18 cellular contexts compared by ENCODE assay signal in the genomic region with DNA sequence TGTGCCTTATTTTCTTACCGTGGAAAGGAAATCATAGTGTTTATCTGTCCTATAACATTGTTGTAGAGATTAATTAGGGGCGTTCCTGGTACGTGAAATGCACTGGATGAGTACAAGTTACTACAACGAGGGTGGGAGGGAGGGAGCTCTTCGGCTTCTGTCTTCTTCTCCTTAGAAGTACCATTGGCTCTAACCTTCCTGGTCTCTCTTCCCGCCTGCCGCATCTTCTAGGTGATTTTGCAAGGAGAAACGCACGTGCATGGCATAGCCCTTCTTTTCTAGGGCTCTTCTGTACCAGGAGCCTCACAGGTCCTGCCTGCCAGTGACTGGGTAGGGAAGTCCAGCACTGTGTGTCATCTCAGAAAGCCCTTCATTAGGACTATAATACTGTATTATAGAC. TPM values are rescaled to one million over a fixed set of nuclear protein-coding genes. Genes with fewer than 3 reads are reported as not detected.
DNase-seq lines count a peak whose midpoint lies in the region; ATAC-seq and TF ChIP-seq lines count a peak whose summit lies in the region.
"Had no signal": no experiment of that assay in that cellular context is flagged by ENCODE, and none has a peak within 500 bp of the region (broad histone marks: within the 10 kb centered on the region; RNA-seq: fewer than 3 reads in every experiment).

No MANE protein-coding gene starts in this region.

- peaks cover 9% of the 10 kb centered on the region for H3K36me3 Mint-ChIP-seq in T-helper 17 cell (ENCODE audit: low read depth)

- H3K9me3 ChIP-seq in T-helper 17 cell (ENCODE audit: control insufficient read depth, low read length, poor library complexity, severe bottlenecking) (no peaks in the 10 kb centered on the region), neutrophil (no peaks in the 10 kb centered on the region)
- H3K9me3 ChIP-seq: HAP-1 had no signal

- DNase-seq in activated effector memory CD4-positive, alpha-beta T cell treated with anti-CD3 and anti-CD28 coated beads, Interleukin-2, amount 50 U/mL, for 16 hours: peak; percentile 38
- DNase-seq in activated effector memory CD4-positive, alpha-beta T cell treated with Interleukin-2 at 50 U/mL for 16 hours: no peak
- DNase-seq in T-helper 17 cell (no peak), DMS79 treated with DMSO at 0.1 percent for 48 hours (lab: John Stamatoyannopoulos, UW) (no peak), SHP77 (lab: John Stamatoyannopoulos, UW) (no peak)
- DNase-seq: Calu3; CD4-positive, alpha-beta T cell; COR-L47; DMS53; DND-41; GOT3; HFFc6 had no signal

- H3K4me3 Mint-ChIP-seq in T-helper 17 cell: no peak overlapping the region
- H3K4me3 Mint-ChIP-seq: B cell; CD14-positive monocyte; CD4-positive, alpha-beta T cell; HFFc6 had no signal

- H3K36me3 ChIP-seq in neutrophil: peaks cover 50% of the 10 kb centered on the region

- peak overlapping the region; percentile 59 for H3K27ac Mint-ChIP-seq in T-helper 17 cell
- H3K27ac Mint-ChIP-seq: B cell; CD4-positive, alpha-beta T cell had no signal

- H3K4me1 Mint-ChIP-seq in T-helper 17 cell: peaks cover 21% of the 10 kb centered on the region

- peaks cover 10% of the 10 kb centered on the region for H3K27me3 Mint-ChIP-seq in T-helper 17 cell
- H3K27me3 Mint-ChIP-seq: B cell had no signal

- TF ChIP-seq CTCF in neutrophil (IDR thresholded peaks at IDR 0.05): no peak

- H3K4me3 ChIP-seq in neutrophil (ENCODE audit: low read depth in 1 of 2, low read length in 1 of 2): no peak overlapping the region
- H3K4me3 ChIP-seq: BLaER1 treated with 17β-estradiol and CSF1 and Interleukin-3, amounts not matched to agents 10 nM and 100 nM; HAP-1 had no signal

- no peaks in the 10 kb centered on the region for H3K27me3 ChIP-seq in neutrophil
- H3K27me3 ChIP-seq: BLaER1 treated with 17β-estradiol and CSF1 and Interleukin-3, amounts not matched to agents 10 nM and 100 nM had no signal

- peaks cover 88 to 94% of the 10 kb centered on the region in 2 experiments for H3K4me1 ChIP-seq in neutrophil (ENCODE audit: control insufficient read depth in 1 of 2, insufficient read depth in 1 of 2, low read depth in 1 of 2, low read length in 1 of 2)
- H3K4me1 ChIP-seq: HAP-1 had no signal

- peak overlapping the region; percentile 71 for H3K27ac ChIP-seq in neutrophil
- H3K27ac ChIP-seq: 22Rv1 had no signal

- ATAC-seq in T-helper 17 cell: no peak

RNA-seq across cellular contexts. Expression of a gene that starts 16.8 kb away (rescaled TPM):
- total RNA-seq in T-helper 17 cell: 10 to 100 TPM; 13.3 to 20.0 TPM

RNA-seq across cellular contexts. Expression of a gene that starts 29.1 kb away (rescaled TPM):
- 10 to 100 TPM; 23.1 to 28.8 TPM for total RNA-seq in T-helper 17 cell

RNA-seq across cellular contexts. Expression of a gene that starts 50.0 kb away (rescaled TPM):
- 10 to 100 TPM; 35.0 to 41.4 TPM for total RNA-seq in T-helper 17 cell

RNA-seq across cellular contexts. Expression of a gene that starts 53.3 kb away (rescaled TPM):
- not detected for total RNA-seq in T-helper 17 cell
- total RNA-seq: B cell; Calu3; CD4-positive, alpha-beta T cell had no signal
